Comparison of ENCODE assay signal across 7 cellular contexts in the genomic region with DNA sequence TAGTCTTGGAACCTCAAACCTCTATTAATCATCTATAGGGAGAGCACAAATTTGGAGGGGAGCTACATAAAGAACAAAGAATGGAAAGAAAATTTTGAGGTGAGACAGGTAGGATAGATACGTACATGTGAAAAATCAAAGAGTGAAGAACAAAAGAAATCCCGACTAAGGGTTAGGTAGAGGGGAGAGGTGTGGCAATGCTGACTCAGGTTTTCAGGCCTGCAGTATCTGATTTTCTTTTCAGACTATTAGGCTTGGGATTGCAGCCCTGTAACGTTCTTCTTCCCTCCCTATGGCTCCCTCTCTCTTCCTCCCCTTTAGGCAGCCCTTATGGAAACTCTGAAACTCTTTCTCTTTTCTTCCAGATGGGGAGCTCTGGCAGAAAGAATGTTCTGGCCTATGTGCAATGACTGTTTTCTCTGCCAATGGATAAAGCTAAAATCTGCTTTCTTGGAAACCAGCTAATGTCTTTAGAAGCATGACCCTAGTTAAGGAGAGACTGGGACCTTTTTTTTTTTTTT. TPM values are rescaled to one million over a fixed set of nuclear protein-coding genes. Genes with fewer than 3 reads are reported as not detected.
"Had no signal": no experiment of that assay in that cellular context is flagged by ENCODE, and none has a peak within 500 bp of the region (broad histone marks: within the 10 kb centered on the region; RNA-seq: fewer than 3 reads in every experiment).

No MANE protein-coding gene starts in this region.

RNA-seq across cellular contexts. Expression of gene GPR179, which starts 59.0 kb away (rescaled TPM):
- total RNA-seq: endodermal cell; kidney; natural killer cell; osteoblast; T-helper 2 cell treated with Interferon-gamma antibody and Interleukin-4, amounts not matched to agents 100 ng/mL and 5 ng/mL, for 36 hours; vagina had no signal
- polyA plus RNA-seq: immature natural killer cell had no signal
